In the genomic region with DNA sequence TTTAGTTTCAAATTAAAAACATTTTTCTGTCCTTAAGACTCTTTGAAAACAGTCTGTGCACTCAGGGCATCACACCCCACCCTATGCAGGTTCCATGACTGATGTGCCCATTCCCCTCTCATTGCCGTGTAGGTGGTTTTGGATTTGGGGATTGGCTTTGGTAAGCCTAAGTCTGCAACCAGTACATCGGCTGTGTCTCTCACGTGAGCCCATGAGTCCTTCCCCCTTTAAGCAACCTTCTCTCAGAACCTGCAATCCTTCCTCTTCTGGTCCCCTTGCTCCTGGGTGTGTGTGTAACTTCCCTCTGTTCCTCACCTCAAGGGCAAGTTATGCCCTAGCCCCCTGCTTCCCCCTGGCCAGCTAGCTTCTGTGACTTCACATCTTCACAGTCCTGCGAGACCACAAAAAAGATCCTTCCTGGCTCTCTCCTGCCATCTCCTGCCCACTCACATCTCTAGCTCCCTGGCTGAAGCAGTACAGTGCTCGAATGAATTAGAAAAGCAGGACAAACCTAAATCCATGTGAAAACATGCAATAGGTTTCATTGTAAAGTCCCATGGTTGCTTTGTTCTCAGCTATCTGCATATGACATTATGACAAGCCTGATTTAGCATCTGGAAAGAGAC, we compare ENCODE assay signal across 1 cellular context.
TF ChIP-seq lines count a peak whose summit lies in the region.

No MANE protein-coding gene starts in this region.

TF ChIP-seq in H1, 55 proteins besides CTCF, POLR2A, EP300 and RAD21 (continued from another document):
- no peak for TF ChIP-seq ZNF274 (IDR thresholded peaks at IDR 0.05; ENCODE audit: borderline replicate concordance, extremely low read depth, low read length)
- no peak for TF ChIP-seq FOSL1 (IDR thresholded peaks at IDR 0.05; ENCODE audit: insufficient read depth, low read depth, low read length)
- TF ChIP-seq TAF1 (IDR thresholded peaks at IDR 0.05; ENCODE audit: low read depth, low read length): no peak
- no peak for TF ChIP-seq CTBP2 (IDR thresholded peaks at IDR 0.05; ENCODE audit: borderline replicate concordance, insufficient read depth, insufficient read length, low read length)
- TF ChIP-seq SP4 (IDR thresholded peaks at IDR 0.05; ENCODE audit: low read length): no peak
- no peak for TF ChIP-seq PHF8 (conservative IDR thresholded peaks at IDR 0.05; ENCODE audit: low read depth, low read length)
- TF ChIP-seq, protein P1, sequence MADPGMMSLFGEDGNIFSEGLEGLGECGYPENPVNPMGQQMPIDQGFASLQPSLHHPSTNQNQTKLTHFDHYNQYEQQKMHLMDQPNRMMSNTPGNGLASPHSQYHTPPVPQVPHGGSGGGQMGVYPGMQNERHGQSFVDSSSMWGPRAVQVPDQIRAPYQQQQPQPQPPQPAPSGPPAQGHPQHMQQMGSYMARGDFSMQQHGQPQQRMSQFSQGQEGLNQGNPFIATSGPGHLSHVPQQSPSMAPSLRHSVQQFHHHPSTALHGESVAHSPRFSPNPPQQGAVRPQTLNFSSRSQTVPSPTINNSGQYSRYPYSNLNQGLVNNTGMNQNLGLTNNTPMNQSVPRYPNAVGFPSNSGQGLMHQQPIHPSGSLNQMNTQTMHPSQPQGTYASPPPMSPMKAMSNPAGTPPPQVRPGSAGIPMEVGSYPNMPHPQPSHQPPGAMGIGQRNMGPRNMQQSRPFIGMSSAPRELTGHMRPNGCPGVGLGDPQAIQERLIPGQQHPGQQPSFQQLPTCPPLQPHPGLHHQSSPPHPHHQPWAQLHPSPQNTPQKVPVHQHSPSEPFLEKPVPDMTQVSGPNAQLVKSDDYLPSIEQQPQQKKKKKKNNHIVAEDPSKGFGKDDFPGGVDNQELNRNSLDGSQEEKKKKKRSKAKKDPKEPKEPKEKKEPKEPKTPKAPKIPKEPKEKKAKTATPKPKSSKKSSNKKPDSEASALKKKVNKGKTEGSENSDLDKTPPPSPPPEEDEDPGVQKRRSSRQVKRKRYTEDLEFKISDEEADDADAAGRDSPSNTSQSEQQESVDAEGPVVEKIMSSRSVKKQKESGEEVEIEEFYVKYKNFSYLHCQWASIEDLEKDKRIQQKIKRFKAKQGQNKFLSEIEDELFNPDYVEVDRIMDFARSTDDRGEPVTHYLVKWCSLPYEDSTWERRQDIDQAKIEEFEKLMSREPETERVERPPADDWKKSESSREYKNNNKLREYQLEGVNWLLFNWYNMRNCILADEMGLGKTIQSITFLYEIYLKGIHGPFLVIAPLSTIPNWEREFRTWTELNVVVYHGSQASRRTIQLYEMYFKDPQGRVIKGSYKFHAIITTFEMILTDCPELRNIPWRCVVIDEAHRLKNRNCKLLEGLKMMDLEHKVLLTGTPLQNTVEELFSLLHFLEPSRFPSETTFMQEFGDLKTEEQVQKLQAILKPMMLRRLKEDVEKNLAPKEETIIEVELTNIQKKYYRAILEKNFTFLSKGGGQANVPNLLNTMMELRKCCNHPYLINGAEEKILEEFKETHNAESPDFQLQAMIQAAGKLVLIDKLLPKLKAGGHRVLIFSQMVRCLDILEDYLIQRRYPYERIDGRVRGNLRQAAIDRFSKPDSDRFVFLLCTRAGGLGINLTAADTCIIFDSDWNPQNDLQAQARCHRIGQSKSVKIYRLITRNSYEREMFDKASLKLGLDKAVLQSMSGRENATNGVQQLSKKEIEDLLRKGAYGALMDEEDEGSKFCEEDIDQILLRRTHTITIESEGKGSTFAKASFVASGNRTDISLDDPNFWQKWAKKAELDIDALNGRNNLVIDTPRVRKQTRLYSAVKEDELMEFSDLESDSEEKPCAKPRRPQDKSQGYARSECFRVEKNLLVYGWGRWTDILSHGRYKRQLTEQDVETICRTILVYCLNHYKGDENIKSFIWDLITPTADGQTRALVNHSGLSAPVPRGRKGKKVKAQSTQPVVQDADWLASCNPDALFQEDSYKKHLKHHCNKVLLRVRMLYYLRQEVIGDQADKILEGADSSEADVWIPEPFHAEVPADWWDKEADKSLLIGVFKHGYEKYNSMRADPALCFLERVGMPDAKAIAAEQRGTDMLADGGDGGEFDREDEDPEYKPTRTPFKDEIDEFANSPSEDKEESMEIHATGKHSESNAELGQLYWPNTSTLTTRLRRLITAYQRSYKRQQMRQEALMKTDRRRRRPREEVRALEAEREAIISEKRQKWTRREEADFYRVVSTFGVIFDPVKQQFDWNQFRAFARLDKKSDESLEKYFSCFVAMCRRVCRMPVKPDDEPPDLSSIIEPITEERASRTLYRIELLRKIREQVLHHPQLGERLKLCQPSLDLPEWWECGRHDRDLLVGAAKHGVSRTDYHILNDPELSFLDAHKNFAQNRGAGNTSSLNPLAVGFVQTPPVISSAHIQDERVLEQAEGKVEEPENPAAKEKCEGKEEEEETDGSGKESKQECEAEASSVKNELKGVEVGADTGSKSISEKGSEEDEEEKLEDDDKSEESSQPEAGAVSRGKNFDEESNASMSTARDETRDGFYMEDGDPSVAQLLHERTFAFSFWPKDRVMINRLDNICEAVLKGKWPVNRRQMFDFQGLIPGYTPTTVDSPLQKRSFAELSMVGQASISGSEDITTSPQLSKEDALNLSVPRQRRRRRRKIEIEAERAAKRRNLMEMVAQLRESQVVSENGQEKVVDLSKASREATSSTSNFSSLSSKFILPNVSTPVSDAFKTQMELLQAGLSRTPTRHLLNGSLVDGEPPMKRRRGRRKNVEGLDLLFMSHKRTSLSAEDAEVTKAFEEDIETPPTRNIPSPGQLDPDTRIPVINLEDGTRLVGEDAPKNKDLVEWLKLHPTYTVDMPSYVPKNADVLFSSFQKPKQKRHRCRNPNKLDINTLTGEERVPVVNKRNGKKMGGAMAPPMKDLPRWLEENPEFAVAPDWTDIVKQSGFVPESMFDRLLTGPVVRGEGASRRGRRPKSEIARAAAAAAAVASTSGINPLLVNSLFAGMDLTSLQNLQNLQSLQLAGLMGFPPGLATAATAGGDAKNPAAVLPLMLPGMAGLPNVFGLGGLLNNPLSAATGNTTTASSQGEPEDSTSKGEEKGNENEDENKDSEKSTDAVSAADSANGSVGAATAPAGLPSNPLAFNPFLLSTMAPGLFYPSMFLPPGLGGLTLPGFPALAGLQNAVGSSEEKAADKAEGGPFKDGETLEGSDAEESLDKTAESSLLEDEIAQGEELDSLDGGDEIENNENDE (IDR thresholded peaks at IDR 0.05; ENCODE audit: insufficient replicate concordance, low read length): no peak
- TF ChIP-seq GTF2F1 (IDR thresholded peaks at IDR 0.05; ENCODE audit: borderline replicate concordance, low read depth, low read length): no peak
- TF ChIP-seq SRF (IDR thresholded peaks at IDR 0.05; ENCODE audit: low read depth, low read length): no peak
- TF ChIP-seq KDM4A (IDR thresholded peaks at IDR 0.05; ENCODE audit: low read depth, low read length, severe bottlenecking): no peak
- TF ChIP-seq SIN3A (conservative IDR thresholded peaks at IDR 0.05 in 1 of 2, IDR thresholded peaks at IDR 0.05 in 1 of 2; ENCODE audit: low read depth in 1 of 2, low read length in 2 of 2): no peak
- no peak for TF ChIP-seq EGR1 (IDR thresholded peaks at IDR 0.05; ENCODE audit: borderline replicate concordance, low read depth, low read length)
- TF ChIP-seq TEAD4 (IDR thresholded peaks at IDR 0.05; ENCODE audit: low read depth, low read length): no peak
- TF ChIP-seq GABPA (IDR thresholded peaks at IDR 0.05; ENCODE audit: borderline replicate concordance, insufficient read depth, low read length): no peak
- TF ChIP-seq CHD1 (IDR thresholded peaks at IDR 0.05; ENCODE audit: low read depth, low read length): no peak
